18 cellular contexts compared by ENCODE assay signal in the genomic region with DNA sequence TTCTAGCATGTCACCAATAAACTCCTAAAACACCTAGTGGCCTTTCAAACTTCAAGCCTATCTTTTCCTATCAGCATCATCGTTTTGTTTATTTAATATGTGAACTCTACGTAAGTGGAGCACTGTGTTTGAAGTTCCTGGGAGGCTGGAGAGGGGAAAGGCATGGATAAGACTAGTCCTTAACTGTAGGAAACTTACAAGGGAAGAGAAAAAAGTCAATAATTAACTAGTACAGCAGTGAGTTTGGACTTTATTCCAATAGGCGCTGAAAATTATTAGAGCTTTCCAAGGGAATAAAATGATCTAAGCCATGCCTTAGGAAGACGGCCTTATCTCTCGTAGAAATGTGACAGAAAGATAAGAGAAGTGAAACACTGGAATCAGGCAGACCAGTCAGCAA.
"Had no signal": no experiment of that assay in that cellular context is flagged by ENCODE, and none has a peak within 500 bp of the region (broad histone marks: within the 10 kb centered on the region; RNA-seq: fewer than 3 reads in every experiment).

No MANE protein-coding gene starts in this region.

- H3K9me3 ChIP-seq: thyroid gland had no signal

- H3K4me3 ChIP-seq: neural progenitor cell, thyroid gland had no signal

- DNase-seq: activated CD4-positive, alpha-beta memory T cell treated with anti-CD3 and anti-CD28 coated beads, Interleukin-2, amount 10 ng/mL, durations not matched to agents 7 days and 5 days; activated CD4-positive, alpha-beta T cell treated with anti-CD3 and anti-CD28 coated beads, Interleukin-2, amount 10 ng/mL, durations not matched to agents 24 days and 14 days; activated effector memory CD4-positive, alpha-beta T cell treated with Interleukin-2 at 50 U/mL for 16 hours; activated naive CD4-positive, alpha-beta T cell treated with anti-CD3 and anti-CD28 coated beads, Interleukin-2, amount 10 ng/mL, durations not matched to agents 7 days and 5 days; activated T-cell treated with anti-CD3 and anti-CD28 coated beads, Interleukin-2, amount 50 U/mL, for 72 hours; cerebellar nuclear complex; effector CD4-positive, alpha-beta T cell; foreskin keratinocyte; kidney glomerular epithelial cell; mesenchymal stem cell; naive B cell; retina; stimulated activated CD4-positive, alpha-beta T cell treated with anti-CD3 and anti-CD28 coated beads, Interleukin-12 subunit alpha, Interleukin-12 subunit beta, amount 100 ng/mL, for 4 hours; stimulated activated CD4-positive, alpha-beta T cell treated with anti-CD3 and anti-CD28 coated beads, Interleukin-4, amount 100 ng/mL, for 4 hours; stimulated activated naive CD8-positive, alpha-beta T cell treated with anti-CD3 and anti-CD28 coated beads, Interleukin-15, Interleukin-2, amounts not matched to agents 100 U/mL and 50 U/mL, for 24 hours; T-helper 17 cell; thyroid gland had no signal

- ATAC-seq: activated T-cell treated with anti-CD3 and anti-CD28 coated beads, Interleukin-2, amount 50 U/mL, for 72 hours; foreskin keratinocyte; stimulated activated naive CD8-positive, alpha-beta T cell treated with anti-CD3 and anti-CD28 coated beads, Interleukin-15, Interleukin-2, amounts not matched to agents 100 U/mL and 50 U/mL, for 24 hours; T-helper 17 cell had no signal

- H3K36me3 ChIP-seq: neural progenitor cell, thyroid gland had no signal

- H3K27me3 ChIP-seq: foreskin keratinocyte, neural progenitor cell, thyroid gland had no signal

- H3K4me1 ChIP-seq: foreskin keratinocyte, thyroid gland had no signal

- H3K27ac ChIP-seq: foreskin keratinocyte, neural progenitor cell, thyroid gland had no signal
